In the genomic region with DNA sequence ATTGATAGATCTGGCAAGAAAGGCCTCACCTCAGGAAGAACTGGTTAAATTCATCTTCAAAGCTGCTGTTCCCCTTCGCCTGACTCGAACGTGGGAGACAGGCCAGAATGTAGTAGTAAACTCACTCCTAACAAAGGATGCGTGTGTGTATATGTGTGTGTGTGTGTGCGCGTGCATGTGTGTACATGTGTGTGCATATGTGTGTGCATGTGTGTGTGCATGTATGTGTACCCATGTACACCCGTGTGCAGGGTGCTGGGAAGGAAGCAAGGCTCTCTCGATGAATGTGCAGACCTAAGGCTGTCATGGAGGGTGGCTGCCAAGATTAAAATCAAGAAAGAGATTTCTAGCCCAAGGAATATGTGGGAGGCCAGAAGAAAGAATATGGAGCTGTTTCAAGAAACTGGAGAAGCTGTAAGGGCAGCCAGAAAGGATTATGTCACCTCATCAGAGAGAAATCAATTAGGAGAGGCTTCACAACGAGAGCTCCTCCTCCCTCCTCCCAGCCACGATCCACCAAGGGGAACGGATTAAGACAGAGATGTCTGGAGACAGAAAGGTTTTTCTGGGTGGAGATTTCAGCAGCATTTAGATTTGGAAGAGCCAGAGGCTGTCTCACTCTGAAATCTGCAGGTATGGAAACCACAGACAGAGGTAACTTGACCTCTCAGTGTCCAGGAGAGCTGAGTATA, we compare ENCODE assay signal across 16 cellular contexts. TPM values are rescaled to one million over a fixed set of nuclear protein-coding genes. Genes with fewer than 3 reads are reported as not detected.
"Had no signal": no experiment of that assay in that cellular context is flagged by ENCODE, and none has a peak within 500 bp of the region (broad histone marks: within the 10 kb centered on the region; RNA-seq: fewer than 3 reads in every experiment).

No MANE protein-coding gene starts in this region.

- DNase-seq: activated naive CD8-positive, alpha-beta T cell treated with anti-CD3 and anti-CD28 coated beads, Interleukin-2, amount 10 ng/mL, durations not matched to agents 7 days and 5 days; effector memory CD4-positive, alpha-beta T cell; heart left ventricle; immature natural killer cell; lower lobe of right lung; midbrain; retina; tibial artery had no signal

- H3K27ac ChIP-seq: breast epithelium, heart left ventricle, lower lobe of right lung, neutrophil, tibial artery, vagina had no signal

- ATAC-seq: heart left ventricle; lower lobe of right lung; stimulated activated effector memory CD8-positive, alpha-beta T cell treated with anti-CD3 and anti-CD28 coated beads, Interleukin-12 subunit alpha, Interleukin-12 subunit beta, amount 100 ng/mL, for 72 hours had no signal

- H3K4me1 ChIP-seq: breast epithelium, heart left ventricle, lower lobe of right lung, tibial artery, vagina had no signal

- H3K27ac Mint-ChIP-seq: activated naive CD8-positive, alpha-beta T cell treated with anti-CD3 and anti-CD28 coated beads, Interleukin-2, amount 10 ng/mL, durations not matched to agents 7 days and 5 days; activated T-helper 1 cell treated with anti-CD3 and anti-CD28 coated beads, Interleukin-12 subunit alpha, Interleukin-12 subunit beta, Interleukin-2, Interleukin-4 antibody, amounts not matched to agents 30 ng/mL and 10 ng/mL and 1 ng/mL, durations not matched to agents 14 hours and 24 hours and 36 hours; dendritic cell treated with granulocyte-macrophage colony-stimulating factor and Interleukin-4, amounts not matched to agents 40 ng/mL and 50 ng/mL, for 4 days; immature natural killer cell; stimulated activated effector memory CD8-positive, alpha-beta T cell treated with anti-CD3 and anti-CD28 coated beads, Interleukin-12 subunit alpha, Interleukin-12 subunit beta, amount 100 ng/mL, for 72 hours had no signal

- H3K4me3 ChIP-seq: breast epithelium, heart left ventricle, lower lobe of right lung, tibial artery, vagina had no signal

- FAIRE-seq: frontal cortex had no signal

- H3K4me3 Mint-ChIP-seq: activated naive CD8-positive, alpha-beta T cell treated with anti-CD3 and anti-CD28 coated beads, Interleukin-2, amount 10 ng/mL, durations not matched to agents 7 days and 5 days; activated T-helper 1 cell treated with anti-CD3 and anti-CD28 coated beads, Interleukin-12 subunit alpha, Interleukin-12 subunit beta, Interleukin-2, Interleukin-4 antibody, amounts not matched to agents 30 ng/mL and 10 ng/mL and 1 ng/mL, durations not matched to agents 14 hours and 24 hours and 36 hours; dendritic cell treated with granulocyte-macrophage colony-stimulating factor and Interleukin-4, amounts not matched to agents 40 ng/mL and 50 ng/mL, for 4 days; immature natural killer cell; stimulated activated effector memory CD8-positive, alpha-beta T cell treated with anti-CD3 and anti-CD28 coated beads, Interleukin-12 subunit alpha, Interleukin-12 subunit beta, amount 100 ng/mL, for 72 hours had no signal

- H3K9me3 Mint-ChIP-seq: activated naive CD8-positive, alpha-beta T cell treated with anti-CD3 and anti-CD28 coated beads, Interleukin-2, amount 10 ng/mL, durations not matched to agents 7 days and 5 days; activated T-helper 1 cell treated with anti-CD3 and anti-CD28 coated beads, Interleukin-12 subunit alpha, Interleukin-12 subunit beta, Interleukin-2, Interleukin-4 antibody, amounts not matched to agents 30 ng/mL and 10 ng/mL and 1 ng/mL, durations not matched to agents 14 hours and 24 hours and 36 hours; dendritic cell treated with granulocyte-macrophage colony-stimulating factor and Interleukin-4, amounts not matched to agents 40 ng/mL and 50 ng/mL, for 4 days; stimulated activated effector memory CD8-positive, alpha-beta T cell treated with anti-CD3 and anti-CD28 coated beads, Interleukin-12 subunit alpha, Interleukin-12 subunit beta, amount 100 ng/mL, for 72 hours had no signal

- H3K27me3 ChIP-seq: vagina had no signal

- H3K9me3 ChIP-seq: neutrophil had no signal

- H3K36me3 ChIP-seq: breast epithelium, heart left ventricle, lower lobe of right lung, neutrophil, tibial artery, vagina had no signal

- H3K4me1 Mint-ChIP-seq: immature natural killer cell had no signal

- H3K36me3 Mint-ChIP-seq: activated naive CD8-positive, alpha-beta T cell treated with anti-CD3 and anti-CD28 coated beads, Interleukin-2, amount 10 ng/mL, durations not matched to agents 7 days and 5 days; immature natural killer cell; stimulated activated effector memory CD8-positive, alpha-beta T cell treated with anti-CD3 and anti-CD28 coated beads, Interleukin-12 subunit alpha, Interleukin-12 subunit beta, amount 100 ng/mL, for 72 hours had no signal

RNA-seq across cellular contexts. Expression of a gene that starts 34.0 kb away (rescaled TPM):
- total RNA-seq: activated CD8-positive, alpha-beta memory T cell treated with anti-CD3 and anti-CD28 coated beads for 36 hours; activated naive CD8-positive, alpha-beta T cell treated with anti-CD3 and anti-CD28 coated beads, Interleukin-2, amount 10 ng/mL, durations not matched to agents 7 days and 5 days; activated T-helper 1 cell treated with anti-CD3 and anti-CD28 coated beads, Interleukin-12 subunit alpha, Interleukin-12 subunit beta, Interleukin-2, Interleukin-4 antibody, amounts not matched to agents 30 ng/mL and 10 ng/mL and 1 ng/mL, durations not matched to agents 14 hours and 24 hours and 36 hours; breast epithelium; frontal cortex; lower lobe of right lung; vagina had no signal
- polyA plus RNA-seq: heart left ventricle, immature natural killer cell had no signal
